ENCODE assay signal across 8 cellular contexts in the genomic region with DNA sequence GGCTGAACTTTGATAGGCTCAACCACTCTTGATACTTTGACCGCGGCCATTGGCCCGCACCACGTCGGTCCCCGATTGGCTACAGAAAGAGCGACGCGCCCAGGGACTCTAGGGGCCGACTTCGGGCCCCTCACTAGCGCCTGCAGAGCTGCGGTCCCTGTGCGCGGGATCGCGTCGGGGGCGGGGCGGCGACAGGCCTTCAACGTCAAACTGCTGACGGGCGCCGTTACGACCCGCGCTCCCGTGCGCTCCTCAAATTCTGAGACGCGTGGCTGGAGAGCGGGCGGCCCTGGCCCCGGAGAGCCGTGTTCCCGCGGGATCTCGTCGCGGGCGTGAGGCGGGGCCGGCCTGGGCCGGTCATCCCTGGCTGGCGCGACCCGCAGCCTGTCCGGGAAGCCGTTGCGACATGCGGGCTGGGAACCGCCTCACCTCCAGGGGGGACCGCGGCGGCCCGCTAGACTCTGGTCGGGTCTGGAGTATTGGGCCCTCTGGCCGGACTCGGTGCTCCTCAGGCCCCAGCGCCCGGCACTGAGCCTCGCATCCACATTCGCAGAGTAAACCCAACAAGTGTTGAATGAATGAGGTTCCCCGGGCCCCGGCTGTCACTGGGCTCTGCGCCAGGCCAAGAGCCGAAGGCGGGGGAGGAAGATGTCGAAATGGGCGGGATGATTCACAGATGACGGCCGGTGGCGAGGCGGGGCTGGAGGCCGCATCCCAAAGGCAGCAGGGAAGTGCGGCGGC. TPM values are rescaled to one million over a fixed set of nuclear protein-coding genes. Genes with fewer than 3 reads are reported as not detected.
DNase-seq lines count a peak whose midpoint lies in the region; ATAC-seq, FAIRE-seq and TF ChIP-seq lines count a peak whose summit lies in the region.

No MANE protein-coding gene starts in this region.

- intact Hi-C loops in mucosa of descending colon (cut with DNase I, micrococcal nuclease): no loop called here

- peak overlapping the region; percentile 74 for H3K27ac ChIP-seq in OCI-LY3 (ENCODE audit: low read length)

- no peaks in the 10 kb centered on the region for H4K20me1 ChIP-seq in OCI-LY3 (ENCODE audit: insufficient read depth, low read length)

- H3K9me3 ChIP-seq in OCI-LY3 (ENCODE audit: insufficient read depth, low read length): no peaks in the 10 kb centered on the region
- H3K9me3 ChIP-seq in mucosa of descending colon: no peaks in the 10 kb centered on the region

- peak overlapping the region; percentile 44; the same call in 1 of the 2 replicates for H2AFZ ChIP-seq in OCI-LY3 (ENCODE audit: low read depth, low read length)

- ATAC-seq in GM21360 (IDR thresholded peaks at IDR 0.05; ENCODE audit: unreplicated experiment): peak; percentile 87
- peak; percentile 90 for ATAC-seq in mucosa of descending colon

- peak; percentile 83 for FAIRE-seq in HTR-8/SVneo (lab: Jason Lieb, UNC)

- peak overlapping the region; percentile 94 for H3K9ac ChIP-seq in OCI-LY3 (ENCODE audit: low read length)

- peaks cover 27% of the 10 kb centered on the region for H3K79me2 ChIP-seq in OCI-LY3 (ENCODE audit: low read length)

- H3K36me3 ChIP-seq in OCI-LY3 (replicated peaks; ENCODE audit: low read depth, low read length): no peaks in the 10 kb centered on the region
- peaks cover 5% of the 10 kb centered on the region for H3K36me3 ChIP-seq in mucosa of descending colon (ENCODE audit: low read depth)

- H3K4me1 ChIP-seq in OCI-LY3 (ENCODE audit: low read length) (peaks cover 14% of the 10 kb centered on the region), mucosa of descending colon (ENCODE audit: low read depth) (peaks cover 7% of the 10 kb centered on the region)

- H3K4me3 ChIP-seq in OCI-LY3 (ENCODE audit: low read length): peak overlapping the region; percentile 91
- H3K4me3 ChIP-seq in epithelial cell of esophagus (ENCODE audit: low read length): peak overlapping the region; percentile 87
- peak overlapping the region; percentile 71 for H3K4me3 ChIP-seq in mucosa of descending colon

- TF ChIP-seq CTCF in OCI-LY3 (IDR thresholded peaks at IDR 0.05; ENCODE audit: low read depth, low read length): no peak
- no peak for TF ChIP-seq CTCF in epithelial cell of esophagus (IDR thresholded peaks at IDR 0.05; ENCODE audit: insufficient read depth, low read depth, low read length, missing control alignments)
- no peak for TF ChIP-seq CTCF in mucosa of descending colon (IDR thresholded peaks at IDR 0.05)

- H3K27me3 ChIP-seq in OCI-LY3 (ENCODE audit: low read depth, low read length): no peaks in the 10 kb centered on the region

- peak overlapping the region; percentile 83 for H3K4me2 ChIP-seq in OCI-LY3 (ENCODE audit: low read length)

- DNase-seq in COLO668 (lab: John Stamatoyannopoulos, UW; ENCODE audit: unreplicated experiment): peak; percentile 98
- peak; percentile 87 for DNase-seq in HTR-8/SVneo (ENCODE audit: insufficient read length, low spot score)
- peak; percentile 78 for DNase-seq in activated T-cell treated with anti-CD3 and anti-CD28 coated beads for 24 hours (ENCODE audit: low read depth)
- DNase-seq in epithelial cell of esophagus (ENCODE audit: low read depth): peak; percentile 97
- peak; percentile 92 to 95 (median 95) for DNase-seq in mucosa of descending colon
- peak; percentile 70 to 80 for DNase-seq in stimulated activated CD8-positive, alpha-beta memory T cell treated with anti-CD3 and anti-CD28 coated beads, Interleukin-4, amount 100 ng/mL, for 1 hour (ENCODE audit: low read depth in 2 of 2, low spot score in 1 of 2)

RNA-seq across cellular contexts. Expression of gene SLC25A28, which starts 0.6 kb away (rescaled TPM):
- 10 to 100 TPM; 38.2 to 64.4 (median 39.6) TPM for total RNA-seq in mucosa of descending colon

RNA-seq across cellular contexts. Expression of gene ENTPD7, which starts 38.4 kb away (rescaled TPM):
- total RNA-seq in mucosa of descending colon: 10 to 100 TPM; 10.2 to 20.5 (median 14.3) TPM

Comparison
In these comparisons a context has a peak if more than half of its experiments do, and no peak if none do; other contexts are left out.
1. Peak in every context shown above with its lines: DNase-seq, ATAC-seq, H3K4me3 ChIP-seq and H3K27ac ChIP-seq.